In the genomic region with DNA sequence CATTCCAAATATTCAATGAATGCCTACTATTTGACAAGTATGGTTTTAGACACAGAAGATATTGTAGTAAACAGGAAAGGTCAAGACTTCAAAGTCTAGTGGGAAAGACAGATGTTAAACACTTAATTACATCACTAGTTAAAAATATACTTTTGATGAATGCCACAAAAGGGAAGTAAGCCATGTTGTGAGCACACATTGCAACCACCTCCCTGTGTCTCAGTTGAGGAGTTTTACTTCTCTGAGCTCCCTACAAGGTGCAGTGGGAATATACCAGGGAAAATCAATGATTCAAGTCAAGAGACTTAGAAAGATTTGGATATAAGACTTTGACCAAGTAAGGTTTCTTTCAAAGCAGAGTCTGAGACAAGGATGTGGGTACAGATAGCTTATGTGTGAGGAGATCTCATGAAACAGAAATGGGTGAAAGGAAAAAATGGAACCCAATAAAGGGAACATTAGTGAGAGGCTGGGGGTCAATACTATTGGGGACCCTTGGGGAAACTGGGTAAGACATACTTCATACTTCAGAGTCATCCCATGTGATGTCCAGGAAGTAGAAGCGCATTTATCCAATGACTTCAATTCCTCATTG, we compare ENCODE assay signal across 12 cellular contexts.
DNase-seq lines count a peak whose midpoint lies in the region; ATAC-seq, FAIRE-seq and TF ChIP-seq lines count a peak whose summit lies in the region.
"Had no signal": no experiment of that assay in that cellular context is flagged by ENCODE, and none has a peak within 500 bp of the region (broad histone marks: within the 10 kb centered on the region; RNA-seq: fewer than 3 reads in every experiment).

No MANE protein-coding gene starts in this region.

- TF ChIP-seq CTCF in sigmoid colon (IDR thresholded peaks at IDR 0.05): no peak

- no peak for TF ChIP-seq EP300 in sigmoid colon (IDR thresholded peaks at IDR 0.05)

- POLR2A ChIA-PET in activated CD4-positive, alpha-beta T cell treated with anti-CD3 and anti-CD28 coated beads, Interleukin-2, amount 10 ng/mL, durations not matched to agents 7 days and 5 days (lab: Charles Lee): no interaction called here

- H3K4me3 ChIP-seq in sigmoid colon: no peak overlapping the region
- H3K4me3 ChIP-seq: Peyer's patch had no signal

- no peaks in the 10 kb centered on the region for H3K4me1 Mint-ChIP-seq in activated CD4-positive, alpha-beta T cell treated with anti-CD3 and anti-CD28 coated beads, Interleukin-2, amount 10 ng/mL, durations not matched to agents 7 days and 5 days

- H3K27me3 ChIP-seq in sigmoid colon: no peaks in the 10 kb centered on the region
- H3K27me3 ChIP-seq: Peyer's patch had no signal

- no peak overlapping the region for H3K27ac ChIP-seq in sigmoid colon
- H3K27ac ChIP-seq: parathyroid adenoma had no signal

- H3K4me1 ChIP-seq in sigmoid colon: peaks cover 0 to 10% (median 4%) of the 10 kb centered on the region in 4 donors
- H3K4me1 ChIP-seq: parathyroid adenoma, Peyer's patch had no signal

- H3K9me3 Mint-ChIP-seq in activated CD4-positive, alpha-beta T cell treated with anti-CD3 and anti-CD28 coated beads, Interleukin-2, amount 10 ng/mL, durations not matched to agents 7 days and 5 days: peaks cover 8% of the 10 kb centered on the region

- 97 to 98% methylated on average over 1 of the region's 1 CpG for WGBS in sigmoid colon, 2 donors

- intact Hi-C loops in posterior vena cava (cut with DNase I) (no loop called here), sigmoid colon (cut with DNase I) (no loop called here)

- peak; percentile 81 for FAIRE-seq in GM18507 (lab: Jason Lieb, UNC)
- FAIRE-seq: islet of Langerhans had no signal

- H3K27me3 Mint-ChIP-seq in activated CD4-positive, alpha-beta T cell treated with anti-CD3 and anti-CD28 coated beads, Interleukin-2, amount 10 ng/mL, durations not matched to agents 7 days and 5 days: no peaks in the 10 kb centered on the region

- no peak overlapping the region for H3K27ac Mint-ChIP-seq in activated CD4-positive, alpha-beta T cell treated with anti-CD3 and anti-CD28 coated beads, Interleukin-2, amount 10 ng/mL, durations not matched to agents 7 days and 5 days

- peak; percentile 93 for ATAC-seq in GM21447 (IDR thresholded peaks at IDR 0.05; ENCODE audit: unreplicated experiment)
- peak; percentile 93 for ATAC-seq in HG03108 (IDR thresholded peaks at IDR 0.05; ENCODE audit: unreplicated experiment)
- ATAC-seq: activated CD4-positive, CD25-positive, alpha-beta regulatory T cell treated with anti-CD3 and anti-CD28 coated beads, Interleukin-2, amount 50 U/mL, for 24 hours had no signal

- TF ChIP-seq POLR2A in sigmoid colon (IDR thresholded peaks at IDR 0.05): no peak

- DNase-seq in GM18507 (ENCODE audit: extremely low spot score, insufficient read length, low read depth) (peak; percentile 7), OCI-M1 (lab: John Stamatoyannopoulos, UW) (peak; percentile 18), posterior vena cava (ENCODE audit: low spot score) (no peak), SW480 (ENCODE audit: low spot score) (no peak), sigmoid colon (no peak)
- no peak for DNase-seq in activated CD4-positive, alpha-beta T cell treated with anti-CD3 and anti-CD28 coated beads, Interleukin-2, amount 10 ng/mL, durations not matched to agents 7 days and 5 days
- DNase-seq: Peyer's patch had no signal

- CTCF ChIA-PET in activated CD4-positive, alpha-beta T cell treated with anti-CD3 and anti-CD28 coated beads, Interleukin-2, amount 10 ng/mL, durations not matched to agents 7 days and 5 days (lab: Charles Lee): no interaction called here

- no peaks in the 10 kb centered on the region for H3K36me3 ChIP-seq in sigmoid colon
- H3K36me3 ChIP-seq: Peyer's patch had no signal

- no peak overlapping the region for H3K4me3 Mint-ChIP-seq in activated CD4-positive, alpha-beta T cell treated with anti-CD3 and anti-CD28 coated beads, Interleukin-2, amount 10 ng/mL, durations not matched to agents 7 days and 5 days

- H3K36me3 Mint-ChIP-seq in activated CD4-positive, alpha-beta T cell treated with anti-CD3 and anti-CD28 coated beads, Interleukin-2, amount 10 ng/mL, durations not matched to agents 7 days and 5 days (ENCODE audit: low read depth): no peaks in the 10 kb centered on the region

- H3K9me3 ChIP-seq in sigmoid colon: no peaks in the 10 kb centered on the region
- H3K9me3 ChIP-seq: Peyer's patch had no signal

Comparison
In these comparisons a context has a peak if more than half of its experiments do, and no peak if none do; other contexts are left out.
1. DNase-seq: peak in GM18507 (single experiment) and OCI-M1 (single experiment); none in posterior vena cava (single experiment), activated CD4-positive, alpha-beta T cell treated with anti-CD3 and anti-CD28 coated beads, Interleukin-2, amount 10 ng/mL, durations not matched to agents 7 days and 5 days (single experiment), SW480 (single experiment) and sigmoid colon (single experiment).